In genomic region chrX:80808854-80809493, GRCh38 we compare ENCODE assay signal across 8 cellular contexts. TPM values are rescaled to one million over a fixed set of nuclear protein-coding genes. Genes with fewer than 3 reads are reported as not detected.
DNase-seq lines count a peak whose midpoint lies in the region; ATAC-seq and TF ChIP-seq lines count a peak whose summit lies in the region.

No MANE protein-coding gene starts in this region.

- TF ChIP-seq CTCF in C4-2B (conservative IDR thresholded peaks at IDR 0.05) (no peak), KMS-11 (conservative IDR thresholded peaks at IDR 0.05; ENCODE audit: low read depth, low read length) (no peak), liver (IDR thresholded peaks at IDR 0.05; ENCODE audit: low read depth, low read length, missing input control) (no peak)

- peak overlapping the region; percentile 25; the same call in 1 of the 2 replicates for H3K9ac ChIP-seq in KMS-11
- peak overlapping the region; percentile 71 to 87 for H3K9ac ChIP-seq in liver (ENCODE audit: low read depth in 1 of 2, low read length in 2 of 2)

- H3K27ac ChIP-seq in C4-2B (peak overlapping the region; percentile 76), KMS-11 (peak overlapping the region; percentile 43), liver (ENCODE audit: low read depth in 1 of 2, low read length in 2 of 2) (peak overlapping the region; percentile 75 to 80)

- H3K4me1 Mint-ChIP-seq in central memory CD8-positive, alpha-beta T cell, result peaks cover 11% of the 10 kb centered on the region

- no peak overlapping the region for H3K4me2 ChIP-seq in KMS-11

- H3K27ac Mint-ChIP-seq in central memory CD8-positive, alpha-beta T cell (ENCODE audit: low read depth), result peak overlapping the region; percentile 100

- peak overlapping the region; percentile 88 for H3K4me3 Mint-ChIP-seq in central memory CD8-positive, alpha-beta T cell

- no peak overlapping the region for H3K4me3 ChIP-seq in KMS-11 (IDR thresholded peaks at IDR 0.05; ENCODE audit: insufficient read depth, low read depth, low read length)
- peak overlapping the region; percentile 51 to 91 (median 80) for H3K4me3 ChIP-seq in liver (ENCODE audit: low read depth in 1 of 3, low read length in 3 of 3)

- H3K27me3 Mint-ChIP-seq in central memory CD8-positive, alpha-beta T cell, result no peaks in the 10 kb centered on the region

- peaks cover 21% of the 10 kb centered on the region for H3K36me3 Mint-ChIP-seq in central memory CD8-positive, alpha-beta T cell (ENCODE audit: insufficient read depth)

- TF ChIP-seq RAD21 in liver (IDR thresholded peaks at IDR 0.05), result no peak

- H3K79me2 ChIP-seq in KMS-11 (ENCODE audit: insufficient read depth, low read depth), result peaks cover 7% of the 10 kb centered on the region; the same call in 1 of the 2 replicates

- peak; percentile 20 for ATAC-seq in central memory CD8-positive, alpha-beta T cell (replicated peaks; ENCODE audit: extremely low read depth, poor library complexity, severe bottlenecking)
- ATAC-seq in GM18519 (IDR thresholded peaks at IDR 0.05; ENCODE audit: low FRiP score, unreplicated experiment), result no peak

- no peaks in the 10 kb centered on the region for H4K20me1 ChIP-seq in KMS-11 (ENCODE audit: insufficient read depth)

- H3K9me3 ChIP-seq in liver (ENCODE audit: control insufficient read depth in 4 of 4, low read length in 3 of 4), result no peaks in the 10 kb centered on the region

- no peaks in the 10 kb centered on the region for H3K27me3 ChIP-seq in KMS-11 (ENCODE audit: insufficient read depth, low read depth)
- no peaks in the 10 kb centered on the region for H3K27me3 ChIP-seq in liver (ENCODE audit: control insufficient read depth in 4 of 4, insufficient read depth in 4 of 4, low read length in 3 of 4)

- peak; percentile 28 for DNase-seq in T-helper 22 cell (ENCODE audit: low read depth)
- peak in 1 of 2 donors; percentile 10 for DNase-seq in central memory CD8-positive, alpha-beta T cell (ENCODE audit: low spot score in 2 of 2)
- peak; percentile 45 for DNase-seq in stimulated activated CD8-positive, alpha-beta memory T cell treated with anti-CD3 and anti-CD28 coated beads, Interleukin-4, amount 100 ng/mL, for 48 hours
- no peak for DNase-seq in NCI-H128 (lab: John Stamatoyannopoulos, UW; ENCODE audit: unreplicated experiment)

- 0% methylated on average over 26 of the region's 26 CpGs for WGBS in liver

- peak overlapping the region; percentile 64; the same call in 1 of the 2 replicates for H2AFZ ChIP-seq in KMS-11 (ENCODE audit: low read depth)

- H3K36me3 ChIP-seq in KMS-11 (ENCODE audit: insufficient read depth) (no peaks in the 10 kb centered on the region), liver (ENCODE audit: control insufficient read depth in 4 of 4, insufficient read depth in 3 of 4, low read depth in 1 of 4, low read length in 3 of 4) (no peaks in the 10 kb centered on the region)

- H3K9me3 Mint-ChIP-seq in central memory CD8-positive, alpha-beta T cell, result no peaks in the 10 kb centered on the region

- H3K4me1 ChIP-seq in KMS-11 (ENCODE audit: low read depth, poor library complexity, severe bottlenecking), result peaks cover 31% of the 10 kb centered on the region
- peaks cover 0 to 2% (median 0%) of the 10 kb centered on the region in 4 donors for H3K4me1 ChIP-seq in liver (ENCODE audit: control insufficient read depth in 4 of 4, insufficient read depth in 4 of 4, low read length in 3 of 4)

TF ChIP-seq in liver, 16 proteins besides CTCF, POLR2A, EP300 and RAD21:
- TF ChIP-seq NR2F2 (IDR thresholded peaks at IDR 0.05), result no peak
- no peak for TF ChIP-seq HNF4G (IDR thresholded peaks at IDR 0.05)
- no peak for TF ChIP-seq TAF1 (conservative IDR thresholded peaks at IDR 0.05)
- TF ChIP-seq SP1 (IDR thresholded peaks at IDR 0.05), result no peak
- TF ChIP-seq YY1 (IDR thresholded peaks at IDR 0.05), result no peak
- no peak for TF ChIP-seq JUND (IDR thresholded peaks at IDR 0.05)
- TF ChIP-seq, protein P1, sequence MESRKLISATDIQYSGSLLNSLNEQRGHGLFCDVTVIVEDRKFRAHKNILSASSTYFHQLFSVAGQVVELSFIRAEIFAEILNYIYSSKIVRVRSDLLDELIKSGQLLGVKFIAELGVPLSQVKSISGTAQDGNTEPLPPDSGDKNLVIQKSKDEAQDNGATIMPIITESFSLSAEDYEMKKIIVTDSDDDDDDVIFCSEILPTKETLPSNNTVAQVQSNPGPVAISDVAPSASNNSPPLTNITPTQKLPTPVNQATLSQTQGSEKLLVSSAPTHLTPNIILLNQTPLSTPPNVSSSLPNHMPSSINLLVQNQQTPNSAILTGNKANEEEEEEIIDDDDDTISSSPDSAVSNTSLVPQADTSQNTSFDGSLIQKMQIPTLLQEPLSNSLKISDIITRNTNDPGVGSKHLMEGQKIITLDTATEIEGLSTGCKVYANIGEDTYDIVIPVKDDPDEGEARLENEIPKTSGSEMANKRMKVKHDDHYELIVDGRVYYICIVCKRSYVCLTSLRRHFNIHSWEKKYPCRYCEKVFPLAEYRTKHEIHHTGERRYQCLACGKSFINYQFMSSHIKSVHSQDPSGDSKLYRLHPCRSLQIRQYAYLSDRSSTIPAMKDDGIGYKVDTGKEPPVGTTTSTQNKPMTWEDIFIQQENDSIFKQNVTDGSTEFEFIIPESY (IDR thresholded peaks at IDR 0.05), result no peak
- TF ChIP-seq, protein P2, sequence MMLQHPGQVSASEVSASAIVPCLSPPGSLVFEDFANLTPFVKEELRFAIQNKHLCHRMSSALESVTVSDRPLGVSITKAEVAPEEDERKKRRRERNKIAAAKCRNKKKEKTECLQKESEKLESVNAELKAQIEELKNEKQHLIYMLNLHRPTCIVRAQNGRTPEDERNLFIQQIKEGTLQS (IDR thresholded peaks at IDR 0.05), result no peak
- TF ChIP-seq REST (IDR thresholded peaks at IDR 0.05), result no peak
- no peak for TF ChIP-seq RXRA (IDR thresholded peaks at IDR 0.05)
- TF ChIP-seq, protein P3, sequence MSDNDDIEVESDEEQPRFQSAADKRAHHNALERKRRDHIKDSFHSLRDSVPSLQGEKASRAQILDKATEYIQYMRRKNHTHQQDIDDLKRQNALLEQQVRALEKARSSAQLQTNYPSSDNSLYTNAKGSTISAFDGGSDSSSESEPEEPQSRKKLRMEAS (IDR thresholded peaks at IDR 0.05), result no peak

RNA-seq across cellular contexts. Expression of gene BRWD3, which starts 0.7 kb away (rescaled TPM):
- 10 to 100 TPM; 12.2 to 12.6 TPM for total RNA-seq in liver
- polyA plus RNA-seq in liver, result 1 to 10 TPM; 1.5 to 1.7 TPM
